ENCODE assay signal across 8 cellular contexts in the genomic region with DNA sequence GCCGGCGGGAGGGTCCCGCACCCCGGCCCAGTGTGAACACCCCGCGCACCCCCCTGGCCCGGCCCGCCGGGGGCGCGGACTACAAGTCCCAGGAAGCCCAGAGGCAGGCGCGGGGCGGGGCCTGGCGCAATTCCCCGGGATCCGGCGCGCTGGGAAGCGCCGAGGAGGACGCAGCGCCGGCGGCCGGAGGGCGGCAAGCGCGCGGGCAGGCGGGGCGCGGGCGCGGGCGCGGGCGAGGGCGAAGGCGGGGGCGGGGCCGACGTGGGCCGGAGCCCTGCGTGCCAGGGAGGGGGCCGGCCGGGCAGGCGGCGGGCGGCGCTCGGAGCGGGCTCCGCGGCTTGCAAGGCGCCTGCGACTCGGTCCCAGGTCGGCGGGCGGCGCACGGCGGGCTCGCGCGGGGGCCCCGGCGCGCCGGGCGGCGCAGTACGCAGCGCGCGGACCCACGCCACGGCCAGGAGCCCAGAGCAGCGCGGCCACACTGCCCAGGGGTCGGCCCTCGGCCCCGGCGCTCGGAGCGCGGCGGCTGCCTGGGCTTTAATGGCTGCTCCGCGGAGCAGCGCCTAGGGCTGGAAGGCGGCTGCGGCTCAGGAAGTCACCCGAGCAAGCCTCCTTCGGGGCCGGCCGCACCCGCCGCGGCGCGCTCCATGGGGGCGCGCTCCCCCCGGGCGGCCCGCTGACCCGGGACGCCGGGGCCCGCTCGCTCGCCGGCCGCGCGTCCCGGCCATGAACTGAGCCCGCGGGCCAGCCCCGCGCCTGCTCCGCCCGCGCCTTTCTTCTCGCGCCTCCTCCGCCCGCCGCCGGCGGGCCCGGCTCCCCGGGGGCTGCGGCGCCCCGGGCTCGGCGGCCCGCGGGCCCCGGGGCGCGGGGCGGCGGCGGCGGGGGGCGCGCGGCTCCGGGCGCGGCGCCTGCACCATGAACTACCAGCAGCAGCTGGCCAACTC. TPM values are rescaled to one million over a fixed set of nuclear protein-coding genes. Genes with fewer than 3 reads are reported as not detected.
A peak's percentile ranks its signal among the peaks of the same experiment; 100 is the strongest.
DNase-seq lines count a peak whose midpoint lies in the region; ATAC-seq and TF ChIP-seq lines count a peak whose summit lies in the region.

A gene (plus strand): TSS at position 269 of the 941 bp plus-strand sequence.

- CTCF ChIA-PET in CD8-positive, alpha-beta T cell (lab: Charles Lee): no interaction called here
- CTCF ChIA-PET in activated CD8-positive, alpha-beta T cell treated with anti-CD3 and anti-CD28 coated beads, Interleukin-2, amount 10 ng/mL, durations not matched to agents 7 days and 5 days (lab: Charles Lee): no interaction called here

- WGBS in upper lobe of left lung, 2 donors: 0% methylated on average over 36 of the region's 156 CpGs; no CpG with 5 or more reads in 1 of the 2 donors

- peak within 1 kb of the TSS; percentile 79 for H3K4me3 Mint-ChIP-seq in CD8-positive, alpha-beta T cell
- H3K4me3 Mint-ChIP-seq in activated CD8-positive, alpha-beta T cell treated with anti-CD3 and anti-CD28 coated beads, Interleukin-2, amount 10 ng/mL, durations not matched to agents 7 days and 5 days: peak within 1 kb of the TSS; percentile 71

- peak; percentile 67 for ATAC-seq in CD8-positive, alpha-beta T cell
- peak; percentile 44 for ATAC-seq in GM21786 (IDR thresholded peaks at IDR 0.05; ENCODE audit: unreplicated experiment)
- ATAC-seq in activated CD8-positive, alpha-beta T cell treated with anti-CD3 and anti-CD28 coated beads, Interleukin-2, amount 10 ng/mL, durations not matched to agents 7 days and 5 days: peak; percentile 72
- ATAC-seq in upper lobe of left lung (ENCODE audit: low FRiP score in 2 of 2): peak; percentile 87 to 92
- ATAC-seq in HG03025 (IDR thresholded peaks at IDR 0.05; ENCODE audit: low FRiP score, unreplicated experiment): no peak

- DNase-seq in CD8-positive, alpha-beta T cell: peak in 2 of 7 experiments; percentile 3 to 9
- peak; percentile 25 for DNase-seq in NCI-H2107 treated with DMSO at 0.1 percent for 48 hours (lab: John Stamatoyannopoulos, UW; ENCODE audit: unreplicated experiment)
- DNase-seq in activated CD8-positive, alpha-beta T cell treated with anti-CD3 and anti-CD28 coated beads, Interleukin-2, amount 10 ng/mL, durations not matched to agents 7 days and 5 days: no peak
- DNase-seq in fibroblast of peridontal ligament (ENCODE audit: extremely low read depth): peak; percentile 83
- DNase-seq in upper lobe of left lung: peak; percentile 86 to 98

- H3K36me3 Mint-ChIP-seq in CD8-positive, alpha-beta T cell: no peaks in the 10 kb centered on the region
- H3K36me3 Mint-ChIP-seq in activated CD8-positive, alpha-beta T cell treated with anti-CD3 and anti-CD28 coated beads, Interleukin-2, amount 10 ng/mL, durations not matched to agents 7 days and 5 days (ENCODE audit: low read depth): no peaks in the 10 kb centered on the region

- no peak within 1 kb of the TSS for H3K4me3 ChIP-seq in CD8-positive, alpha-beta T cell (ENCODE audit: low read depth, low read length)
- H3K4me3 ChIP-seq in muscle layer of colon (ENCODE audit: low read depth in 1 of 2, low read length in 2 of 2): peak within 1 kb of the TSS; percentile 56 to 71
- peak within 1 kb of the TSS; percentile 69 to 76 (median 72) for H3K4me3 ChIP-seq in upper lobe of left lung

- H3K9ac ChIP-seq in muscle layer of colon (ENCODE audit: low read length): peak within 1 kb of the TSS; percentile 53

- H3K9me3 ChIP-seq in CD8-positive, alpha-beta T cell (ENCODE audit: low read length): no peaks in the 10 kb centered on the region
- H3K9me3 ChIP-seq in muscle layer of colon (ENCODE audit: low read length) (no peaks in the 10 kb centered on the region), upper lobe of left lung (no peaks in the 10 kb centered on the region)

- POLR2A ChIA-PET in CD8-positive, alpha-beta T cell (lab: Charles Lee): interaction anchor here (0.6 kb wide), 1 partner anchor 98 kb away, joined by 3 read pairs; no protein-coding TSS in a partner anchor
- POLR2A ChIA-PET in activated CD8-positive, alpha-beta T cell treated with anti-CD3 and anti-CD28 coated beads, Interleukin-2, amount 10 ng/mL, durations not matched to agents 7 days and 5 days (lab: Charles Lee): no interaction called here

- H3K27me3 ChIP-seq in CD8-positive, alpha-beta T cell (ENCODE audit: insufficient read depth, low read length): peaks cover 10% of the 10 kb centered on the region
- H3K27me3 ChIP-seq in muscle layer of colon (ENCODE audit: control insufficient read depth in 1 of 2, insufficient read depth in 2 of 2, low read length in 2 of 2): no peaks in the 10 kb centered on the region
- H3K27me3 ChIP-seq in upper lobe of left lung: no peaks in the 10 kb centered on the region

- H3K4me1 Mint-ChIP-seq in CD8-positive, alpha-beta T cell (ENCODE audit: low read depth): peaks cover 14% of the 10 kb centered on the region
- peaks cover 5% of the 10 kb centered on the region for H3K4me1 Mint-ChIP-seq in activated CD8-positive, alpha-beta T cell treated with anti-CD3 and anti-CD28 coated beads, Interleukin-2, amount 10 ng/mL, durations not matched to agents 7 days and 5 days (ENCODE audit: low read depth)

- H3K36me3 ChIP-seq in CD8-positive, alpha-beta T cell (ENCODE audit: insufficient read depth, low read length): no peaks in the 10 kb centered on the region
- H3K36me3 ChIP-seq in muscle layer of colon (ENCODE audit: insufficient read depth, low read length) (no peaks in the 10 kb centered on the region), upper lobe of left lung (no peaks in the 10 kb centered on the region)

- H3K27me3 Mint-ChIP-seq in CD8-positive, alpha-beta T cell (ENCODE audit: low read depth): peaks cover 55% of the 10 kb centered on the region
- peaks cover 54% of the 10 kb centered on the region for H3K27me3 Mint-ChIP-seq in activated CD8-positive, alpha-beta T cell treated with anti-CD3 and anti-CD28 coated beads, Interleukin-2, amount 10 ng/mL, durations not matched to agents 7 days and 5 days (ENCODE audit: low read depth)

- intact Hi-C loops in CD8-positive, alpha-beta T cell (cut with DNase I, micrococcal nuclease): no loop called here

- no peak within 1 kb of the TSS for H3K27ac ChIP-seq in CD8-positive, alpha-beta T cell (ENCODE audit: low read depth, low read length)
- peak within 1 kb of the TSS; percentile 56 for H3K27ac ChIP-seq in muscle layer of colon (ENCODE audit: low read depth, low read length)
- H3K27ac ChIP-seq in upper lobe of left lung: peak within 1 kb of the TSS; percentile 75 to 91 (median 82)

- H3K27ac Mint-ChIP-seq in CD8-positive, alpha-beta T cell: peak within 1 kb of the TSS; percentile 33
- no peak within 1 kb of the TSS for H3K27ac Mint-ChIP-seq in activated CD8-positive, alpha-beta T cell treated with anti-CD3 and anti-CD28 coated beads, Interleukin-2, amount 10 ng/mL, durations not matched to agents 7 days and 5 days

- H3K4me1 ChIP-seq in CD8-positive, alpha-beta T cell (ENCODE audit: insufficient read depth, low read length): no peaks in the 10 kb centered on the region
- peaks cover 16% of the 10 kb centered on the region for H3K4me1 ChIP-seq in muscle layer of colon (ENCODE audit: insufficient read depth, low read length)
- H3K4me1 ChIP-seq in upper lobe of left lung: peaks cover 19 to 34% (median 25%) of the 10 kb centered on the region in 4 donors

- TF ChIP-seq CTCF in CD8-positive, alpha-beta T cell (IDR thresholded peaks at IDR 0.05): no peak
- peak in 1 of 6 experiments; percentile 8 for TF ChIP-seq CTCF in upper lobe of left lung (IDR thresholded peaks at IDR 0.05)

- no peaks in the 10 kb centered on the region for H3K9me3 Mint-ChIP-seq in CD8-positive, alpha-beta T cell
- no peaks in the 10 kb centered on the region for H3K9me3 Mint-ChIP-seq in activated CD8-positive, alpha-beta T cell treated with anti-CD3 and anti-CD28 coated beads, Interleukin-2, amount 10 ng/mL, durations not matched to agents 7 days and 5 days (ENCODE audit: insufficient read depth)

- TF ChIP-seq POLR2A in upper lobe of left lung (IDR thresholded peaks at IDR 0.05): peak in 2 of 4 donors; percentile 34 to 67

- TF ChIP-seq EP300 in upper lobe of left lung (IDR thresholded peaks at IDR 0.05): no peak

RNA-seq across cellular contexts. Expression of the gene that starts here (rescaled TPM):
- total RNA-seq in CD8-positive, alpha-beta T cell: 1 to 10 TPM; 4.5 to 5.1 TPM
- total RNA-seq in activated CD8-positive, alpha-beta T cell treated with anti-CD3 and anti-CD28 coated beads, Interleukin-2, amount 10 ng/mL, durations not matched to agents 7 days and 5 days: 1 to 10 TPM in 1 of 2 experiments, under 1 TPM in 1; 0.82 to 1.3 TPM
- total RNA-seq in upper lobe of left lung: 10 to 100 TPM; 25.5 to 45.1 (median 30.7) TPM

Comparison
In these comparisons a context has a peak if more than half of its experiments do, and no peak if none do; other contexts are left out.
1. RNA of the gene that starts here (total RNA-seq): 25.5 to 45.1 TPM in upper lobe of left lung; 4.5 to 5.1 TPM in CD8-positive, alpha-beta T cell and 0.82 to 1.3 TPM in activated CD8-positive, alpha-beta T cell treated with anti-CD3 and anti-CD28 coated beads, Interleukin-2, amount 10 ng/mL, durations not matched to agents 7 days and 5 days; every median in the first group is over 4 times any median in the second.